ENCODE assay signal across 1 cellular context in genomic region chr11:95734009-95734572, GRCh38.
TF ChIP-seq lines count a peak whose summit lies in the region.

No MANE protein-coding gene starts in this region.

TF ChIP-seq in K562, 482 proteins besides CTCF, POLR2A, EP300 and RAD21 (continued from another document and continues in another):
- no peak for TF ChIP-seq GMEB1 (CRISPR knock-in tag; IDR thresholded peaks at IDR 0.05)
- TF ChIP-seq PHF20 (IDR thresholded peaks at IDR 0.05; ENCODE audit: partially characterized antibody): no peak
- no peak for TF ChIP-seq MAZ (CRISPR knock-in tag; conservative IDR thresholded peaks at IDR 0.05 in 1 of 2, IDR thresholded peaks at IDR 0.05 in 1 of 2)
- no peak for TF ChIP-seq ZNF140 (CRISPR knock-in tag; IDR thresholded peaks at IDR 0.05)
- TF ChIP-seq TRIM28 (IDR thresholded peaks at IDR 0.05): peak; percentile 35; the same call in 1 of the 2 replicates
- TF ChIP-seq HOMEZ (CRISPR knock-in tag; IDR thresholded peaks at IDR 0.05): no peak
- no peak for TF ChIP-seq ZNF384 (IDR thresholded peaks at IDR 0.05; ENCODE audit: low read depth, low read length)
- no peak for TF ChIP-seq ZNF655 (CRISPR knock-in tag; IDR thresholded peaks at IDR 0.05)
- TF ChIP-seq SIN3B (IDR thresholded peaks at IDR 0.05; ENCODE audit: low read depth): no peak
- TF ChIP-seq TGIF2 (CRISPR knock-in tag; IDR thresholded peaks at IDR 0.05): no peak
- TF ChIP-seq ZKSCAN3 (CRISPR knock-in tag; IDR thresholded peaks at IDR 0.05): no peak
- no peak for TF ChIP-seq ZNF263 (CRISPR knock-in tag; IDR thresholded peaks at IDR 0.05; ENCODE audit: borderline replicate concordance)
- peak; percentile 91 for TF ChIP-seq MXI1 (IDR thresholded peaks at IDR 0.05; ENCODE audit: low read depth, low read length)
- no peak for TF ChIP-seq POLR2B (IDR thresholded peaks at IDR 0.05; ENCODE audit: low read depth, partially characterized antibody)
- no peak for TF ChIP-seq ZNF174 (CRISPR knock-in tag; IDR thresholded peaks at IDR 0.05)
- TF ChIP-seq ZBTB1 (CRISPR knock-in tag; IDR thresholded peaks at IDR 0.05; ENCODE audit: borderline replicate concordance, low read depth): no peak
- peak in 1 of 2 experiments; percentile 51; a peak in 1 of 4 replicates for TF ChIP-seq UBTF (IDR thresholded peaks at IDR 0.05; ENCODE audit: borderline replicate concordance in 1 of 2, low read depth in 2 of 2, low read length in 2 of 2)
- no peak for TF ChIP-seq MTF1 (CRISPR knock-in tag; IDR thresholded peaks at IDR 0.05; ENCODE audit: borderline replicate concordance)
- TF ChIP-seq POLR2AphosphoS2 (IDR thresholded peaks at IDR 0.05; ENCODE audit: low read length): no peak
- no peak for TF ChIP-seq ZNF668 (CRISPR knock-in tag; IDR thresholded peaks at IDR 0.05)
- TF ChIP-seq NBN (IDR thresholded peaks at IDR 0.05; ENCODE audit: low read depth): 0 out of 2 replicates have a peak, but pooled peaks have one; percentile 55
- no peak for TF ChIP-seq L3MBTL2 (IDR thresholded peaks at IDR 0.05)
- no peak for TF ChIP-seq HINFP (tag; conservative IDR thresholded peaks at IDR 0.05; ENCODE audit: low read depth)
- TF ChIP-seq ZNF551 (CRISPR knock-in tag; IDR thresholded peaks at IDR 0.05): no peak
- no peak for TF ChIP-seq CHD2 (IDR thresholded peaks at IDR 0.05; ENCODE audit: low read depth, low read length)
- peak; percentile 27; the same call in 1 of the 2 replicates for TF ChIP-seq VEZF1 (CRISPR knock-in tag; IDR thresholded peaks at IDR 0.05)
- TF ChIP-seq ILK (tag; IDR thresholded peaks at IDR 0.05; ENCODE audit: borderline replicate concordance, low read depth): no peak
- TF ChIP-seq NUFIP1 (IDR thresholded peaks at IDR 0.05; ENCODE audit: partially characterized antibody): no peak
- no peak for TF ChIP-seq TFE3 (CRISPR knock-in tag; IDR thresholded peaks at IDR 0.05)
- no peak for TF ChIP-seq ZNF354B (CRISPR knock-in tag; IDR thresholded peaks at IDR 0.05)
- TF ChIP-seq HDAC1 (IDR thresholded peaks at IDR 0.05): 0 out of 4 replicates have a peak, but pooled peaks of 1 of the 2 experiments have one; percentile 20
- TF ChIP-seq USF1 (CRISPR knock-in tag; IDR thresholded peaks at IDR 0.05): no peak
- peak; percentile 86 for TF ChIP-seq FOXM1 (IDR thresholded peaks at IDR 0.05; ENCODE audit: low read depth)
- TF ChIP-seq FOXM1 (CRISPR knock-in tag; IDR thresholded peaks at IDR 0.05; ENCODE audit: low read depth): no peak
- TF ChIP-seq ZNF644 (tag; IDR thresholded peaks at IDR 0.05; ENCODE audit: low read depth): peak; percentile 87; the same call in 1 of the 2 replicates
- TF ChIP-seq NR2C1 (IDR thresholded peaks at IDR 0.05): no peak
- TF ChIP-seq NR2C1 (tag; IDR thresholded peaks at IDR 0.05): no peak
- TF ChIP-seq ZNF445 (CRISPR knock-in tag; IDR thresholded peaks at IDR 0.05; ENCODE audit: low read depth): no peak
- no peak for TF ChIP-seq ZNF512 (tag; IDR thresholded peaks at IDR 0.05)
- TF ChIP-seq FOXK1 (CRISPR knock-in tag; IDR thresholded peaks at IDR 0.05; ENCODE audit: borderline replicate concordance): no peak
- TF ChIP-seq ZNF280B (CRISPR knock-in tag; IDR thresholded peaks at IDR 0.05): no peak
- 0 out of 2 replicates have a peak, but pooled peaks have one; percentile 47 for TF ChIP-seq ZNF584 (CRISPR knock-in tag; IDR thresholded peaks at IDR 0.05; ENCODE audit: low read depth)
- no peak for TF ChIP-seq CREB5 (CRISPR knock-in tag; IDR thresholded peaks at IDR 0.05)
- peak; percentile 39; the same call in 1 of the 2 replicates for TF ChIP-seq JUN (IDR thresholded peaks at IDR 0.05; ENCODE audit: borderline replicate concordance, low read depth, low read length)
- TF ChIP-seq JUN (CRISPR knock-in tag; IDR thresholded peaks at IDR 0.05; ENCODE audit: borderline replicate concordance): no peak
- no peak for TF ChIP-seq NFRKB (IDR thresholded peaks at IDR 0.05; ENCODE audit: low read depth)
- no peak for TF ChIP-seq NELFE (IDR thresholded peaks at IDR 0.05; ENCODE audit: insufficient read depth, insufficient read length)
